18 cellular contexts compared by ENCODE assay signal in genomic region chr18:77360315-77361186, GRCh38.
DNase-seq lines count a peak whose midpoint lies in the region; ATAC-seq and TF ChIP-seq lines count a peak whose summit lies in the region.
"Had no signal": no experiment of that assay in that cellular context is flagged by ENCODE, and none has a peak within 500 bp of the region (broad histone marks: within the 10 kb centered on the region; RNA-seq: fewer than 3 reads in every experiment).

No MANE protein-coding gene starts in this region.

- no peak overlapping the region for H2AFZ ChIP-seq in Karpas-422 (ENCODE audit: low read length)

- no peaks in the 10 kb centered on the region; the same call in 1 of the 2 replicates for H3K27me3 ChIP-seq in Karpas-422 (ENCODE audit: low read length)
- no peaks in the 10 kb centered on the region for H3K27me3 ChIP-seq in body of pancreas

- no peak for TF ChIP-seq POLR2A in body of pancreas (IDR thresholded peaks at IDR 0.05)

- 45 to 71% methylated on average over 3 of the region's 3 CpGs for WGBS in body of pancreas, 2 donors

- intact Hi-C loops in body of pancreas (cut with DNase I): no loop called here

- H3K4me1 ChIP-seq in Karpas-422 (ENCODE audit: low read length) (peaks cover 20% of the 10 kb centered on the region), body of pancreas (no peaks in the 10 kb centered on the region)

- peak overlapping the region; percentile 25 for H3K4me2 ChIP-seq in Karpas-422 (ENCODE audit: low read depth, low read length, poor library complexity, severe bottlenecking)

- TF ChIP-seq CTCF in body of pancreas (IDR thresholded peaks at IDR 0.05): no peak

- no peaks in the 10 kb centered on the region for H3K79me2 ChIP-seq in Karpas-422 (ENCODE audit: low read length)

- DNase-seq in SIG-M5 treated with dmso at 0.1 percent for 504 hours (lab: John Stamatoyannopoulos, UW; ENCODE audit: unreplicated experiment) (peak; percentile 13), SIG-M5 (lab: John Stamatoyannopoulos, UW) (no peak), Karpas-422 (peak; percentile 87), astrocyte of the hippocampus (ENCODE audit: low read depth, low spot score) (peak; percentile 29), GM03348 (ENCODE audit: low spot score) (no peak), body of pancreas (no peak)
- DNase-seq: CD4-positive, alpha-beta T cell; erythroblast; NCI-H1105 treated with DMSO at 0.1 percent for 48 hours; NCI-H2171; NCI-H82; Right ventricle myocardium superior; stimulated activated CD4-positive, alpha-beta T cell treated with anti-CD3 and anti-CD28 coated beads, Interleukin-2, amount 100 ng/mL, for 24 hours; T-helper 2 cell had no signal

- no peaks in the 10 kb centered on the region for H4K20me1 ChIP-seq in Karpas-422 (ENCODE audit: insufficient read depth, low read depth, low read length)

- no peaks in the 10 kb centered on the region for H3K36me3 ChIP-seq in Karpas-422 (ENCODE audit: insufficient read depth, low read length)
- no peaks in the 10 kb centered on the region for H3K36me3 ChIP-seq in body of pancreas (replicated peaks in 1 of 2; ENCODE audit: insufficient read depth in 1 of 2, low read depth in 2 of 2)

- H3K4me3 ChIP-seq in Karpas-422 (ENCODE audit: low read length) (peak overlapping the region; percentile 6; the same call in 1 of the 2 replicates), body of pancreas (no peak overlapping the region)

- no peak overlapping the region for H3K9ac ChIP-seq in Karpas-422 (ENCODE audit: low read length)

- H3K27ac ChIP-seq in Karpas-422 (ENCODE audit: low read length) (peak overlapping the region; percentile 74), body of pancreas (no peak overlapping the region)
- H3K27ac ChIP-seq: 22Rv1 had no signal

- ATAC-seq in HG03378 (IDR thresholded peaks at IDR 0.05; ENCODE audit: unreplicated experiment) (no peak), GM21576 (IDR thresholded peaks at IDR 0.05; ENCODE audit: unreplicated experiment) (no peak), body of pancreas (no peak)
- ATAC-seq: sciatic nerve had no signal

- H3K9me2 ChIP-seq in Karpas-422 (replicated peaks; ENCODE audit: insufficient read depth, low read length): no peaks in the 10 kb centered on the region

- no peaks in the 10 kb centered on the region for H3K9me3 ChIP-seq in Karpas-422 (ENCODE audit: low read length)
- H3K9me3 ChIP-seq in body of pancreas: no peaks in the 10 kb centered on the region

Comparison
In these comparisons a context has a peak if more than half of its experiments do, and no peak if none do; other contexts are left out.
1. DNase-seq: peak in SIG-M5 treated with dmso at 0.1 percent for 504 hours (single experiment), Karpas-422 (single experiment) and astrocyte of the hippocampus (single experiment); none in SIG-M5 (single experiment), GM03348 (single experiment) and body of pancreas (0 of 4).